In the genomic region with DNA sequence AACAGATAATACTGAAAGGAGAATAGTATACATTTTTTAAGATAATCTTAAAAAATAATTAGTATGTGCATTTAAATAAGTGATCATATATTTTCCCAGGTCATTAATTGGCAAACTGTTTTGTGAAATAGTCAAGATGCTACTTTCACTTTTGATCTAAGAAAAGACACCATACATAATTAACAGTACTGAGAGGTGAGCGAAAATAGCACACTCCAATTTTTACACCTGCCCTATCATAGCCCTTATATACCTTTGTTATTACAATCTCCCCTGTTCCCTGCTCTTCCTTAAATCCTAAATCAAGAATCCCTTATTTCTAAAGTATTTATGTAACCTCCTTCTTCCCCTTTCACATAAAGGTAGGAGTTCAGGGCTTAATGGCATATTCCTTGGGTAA, we compare ENCODE assay signal across 26 cellular contexts.
"Had no signal": no experiment of that assay in that cellular context is flagged by ENCODE, and none has a peak within 500 bp of the region (broad histone marks: within the 10 kb centered on the region; RNA-seq: fewer than 3 reads in every experiment).

No MANE protein-coding gene starts in this region.

- FAIRE-seq: urothelium cell line had no signal

- ATAC-seq: stimulated activated effector memory CD8-positive, alpha-beta T cell treated with anti-CD3 and anti-CD28 coated beads, Interleukin-12 subunit alpha, Interleukin-12 subunit beta, amount 100 ng/mL, for 72 hours; stimulated activated memory B cell treated with anti-CD40 and anti-IgM and Interleukin-4, amounts not matched to agents 10 μg/mL and 1 μg/mL and 100 μg/mL, for 72 hours; stimulated activated naive B cell treated with anti-CD40 and anti-IgM and Interleukin-4, amounts not matched to agents 10 μg/mL and 1 μg/mL and 100 μg/mL, for 72 hours; stimulated activated naive CD8-positive, alpha-beta T cell treated with anti-CD3 and anti-CD28 coated beads, Interleukin-15, amount 100 ng/mL, for 72 hours; stimulated activated naive CD8-positive, alpha-beta T cell treated with anti-CD3 and anti-CD28 coated beads, Interleukin-15, Interleukin-2, amounts not matched to agents 100 U/mL and 50 U/mL, for 24 hours; upper lobe of right lung had no signal

- H3K9me3 ChIP-seq: suprapubic skin, testis, thoracic aorta, thyroid gland, tibial artery, tibial nerve, transverse colon, upper lobe of left lung, upper lobe of right lung, uterus, vagina had no signal

- H3K27ac ChIP-seq: stomach, suprapubic skin, testis, thoracic aorta, thyroid gland, tibial artery, tibial nerve, transverse colon, upper lobe of left lung, upper lobe of right lung, uterus, vagina had no signal

- H3K27me3 ChIP-seq: stomach, suprapubic skin, testis, thyroid gland, tibial artery, tibial nerve, transverse colon, upper lobe of left lung, upper lobe of right lung, uterus, vagina had no signal

- H3K4me1 ChIP-seq: stomach, suprapubic skin, thyroid gland, tibial artery, tibial nerve, transverse colon, upper lobe of left lung, upper lobe of right lung, uterus, vagina had no signal

- H3K4me3 ChIP-seq: stomach, suprapubic skin, testis, thoracic aorta, thyroid gland, tibial artery, tibial nerve, transverse colon, upper lobe of left lung, upper lobe of right lung, uterus, vagina had no signal

- H3K36me3 ChIP-seq: stomach, suprapubic skin, thoracic aorta, thyroid gland, tibial artery, tibial nerve, transverse colon, upper lobe of left lung, upper lobe of right lung, uterus, vagina had no signal

- DNase-seq: stimulated activated CD4-positive, alpha-beta T cell treated with anti-CD3 and anti-CD28 coated beads, Interleukin-2, amount 100 ng/mL, for 48 hours; stimulated activated CD4-positive, alpha-beta T cell treated with anti-CD3 and anti-CD28 coated beads, Interleukin-4, amount 100 ng/mL, for 1 hour; stimulated activated CD4-positive, alpha-beta T cell treated with anti-CD3 and anti-CD28 coated beads, Interleukin-4, amount 100 ng/mL, for 4 hours; stimulated activated CD8-positive, alpha-beta memory T cell treated with anti-CD3 and anti-CD28 coated beads, Interleukin-4, amount 100 ng/mL, for 48 hours; stimulated activated naive B cell treated with anti-CD40 and anti-IgM and Interleukin-4, amounts not matched to agents 10 μg/mL and 1 μg/mL and 100 μg/mL, for 72 hours; stimulated activated naive CD4-positive, alpha-beta T cell; stimulated activated naive CD4-positive, alpha-beta T cell treated with Interleukin-2 at 50 U/mL for 16 hours; stimulated activated naive CD8-positive, alpha-beta T cell treated with anti-CD3 and anti-CD28 coated beads, Interleukin-15, amount 100 ng/mL, for 72 hours; stimulated activated naive CD8-positive, alpha-beta T cell treated with anti-CD3 and anti-CD28 coated beads, Interleukin-15, Interleukin-2, amounts not matched to agents 100 U/mL and 50 U/mL, for 24 hours; stomach; substantia nigra; testis; thyroid gland; tibial artery; transverse colon; trophoblast cell; upper lobe of left lung; upper lobe of right lung; uterus had no signal
